11 cellular contexts compared by ENCODE assay signal in the genomic region with DNA sequence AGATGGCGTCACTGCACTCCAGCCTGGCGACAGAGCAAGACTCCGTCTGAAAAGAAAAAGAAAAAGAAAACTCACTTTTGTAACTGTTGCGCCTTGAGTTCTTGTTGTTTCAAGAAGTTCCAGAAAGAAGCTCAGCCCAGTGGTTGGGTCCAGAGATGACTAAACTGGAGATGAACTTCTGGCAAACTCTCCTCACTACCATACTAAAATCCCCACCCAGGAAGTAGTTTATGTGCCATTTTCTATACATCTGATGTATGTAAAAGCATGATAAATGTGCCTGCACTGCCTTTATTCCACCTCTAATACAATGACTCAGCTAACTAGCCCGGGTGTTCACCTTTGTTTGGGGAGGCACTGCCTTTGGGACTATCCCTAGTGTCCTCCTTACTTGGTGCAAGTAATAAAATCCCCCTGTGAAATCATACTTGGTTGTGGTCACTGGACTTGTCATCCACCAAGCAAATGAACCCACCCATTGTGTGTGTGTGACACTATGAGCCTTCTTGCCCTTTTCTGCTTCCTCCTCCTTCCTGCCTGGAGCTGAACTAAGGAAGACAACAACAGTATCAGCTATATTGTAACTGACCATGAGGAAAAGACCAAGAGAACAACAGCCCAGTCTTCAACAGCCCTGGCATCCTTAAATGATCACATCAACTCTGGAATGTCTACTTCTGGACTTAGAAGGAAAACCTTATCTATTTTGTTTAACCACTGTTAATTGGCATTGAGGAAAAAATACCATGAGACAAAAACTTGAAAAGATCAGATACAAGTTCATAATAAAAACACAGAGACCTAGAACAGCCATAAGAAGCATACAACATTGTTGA. TPM values are rescaled to one million over a fixed set of nuclear protein-coding genes. Genes with fewer than 3 reads are reported as not detected.
DNase-seq lines count a peak whose midpoint lies in the region; ATAC-seq and TF ChIP-seq lines count a peak whose summit lies in the region.
"Had no signal": no experiment of that assay in that cellular context is flagged by ENCODE, and none has a peak within 500 bp of the region (broad histone marks: within the 10 kb centered on the region; RNA-seq: fewer than 3 reads in every experiment).

No MANE protein-coding gene starts in this region.

- H3K4me3 ChIP-seq in breast epithelium (no peak overlapping the region), endodermal cell (ENCODE audit: low read length) (no peak overlapping the region)

- peak; percentile 20 for DNase-seq in MCF 10A (ENCODE audit: unreplicated experiment)
- no peak for DNase-seq in breast epithelium (ENCODE audit: low spot score in 2 of 2)
- no peak for DNase-seq in endodermal cell
- no peak for DNase-seq in type B pancreatic cell (ENCODE audit: extremely low spot score, unreplicated experiment)
- no peak for DNase-seq in central memory CD4-positive, alpha-beta T cell
- DNase-seq in AG08396 (ENCODE audit: low spot score) = no peak
- no peak for DNase-seq in NAMALWA (ENCODE audit: low spot score)
- DNase-seq: NCI-H1105 treated with DMSO at 0.1 percent for 48 hours; stimulated activated CD8-positive, alpha-beta memory T cell treated with anti-CD3 and anti-CD28 coated beads, Interleukin-4, amount 100 ng/mL, for 48 hours had no signal

- H3K27me3 ChIP-seq in breast epithelium = no peaks in the 10 kb centered on the region
- no peaks in the 10 kb centered on the region for H3K27me3 ChIP-seq in endodermal cell (ENCODE audit: control insufficient read depth, insufficient read depth, low read length, poor library complexity, severe bottlenecking)

- H3K27ac ChIP-seq in breast epithelium (no peak overlapping the region), endodermal cell (ENCODE audit: low read depth, low read length) (no peak overlapping the region)

- H3K4me1 ChIP-seq in breast epithelium (no peaks in the 10 kb centered on the region), endodermal cell (ENCODE audit: control insufficient read depth, insufficient read depth, low read length) (peaks cover 17% of the 10 kb centered on the region)

- no peaks in the 10 kb centered on the region for H3K27me3 Mint-ChIP-seq in MCF 10A (ENCODE audit: insufficient read depth, unreplicated experiment)
- H3K27me3 Mint-ChIP-seq in endodermal cell (ENCODE audit: insufficient read depth) = no peaks in the 10 kb centered on the region
- H3K27me3 Mint-ChIP-seq in type B pancreatic cell = no peaks in the 10 kb centered on the region
- H3K27me3 Mint-ChIP-seq: B cell had no signal

- peak; percentile 50 for ATAC-seq in HG03565 (IDR thresholded peaks at IDR 0.05; ENCODE audit: unreplicated experiment)

- H3K4me3 Mint-ChIP-seq in MCF 10A (ENCODE audit: unreplicated experiment) (no peak overlapping the region), endodermal cell (no peak overlapping the region), type B pancreatic cell (no peak overlapping the region)
- H3K4me3 Mint-ChIP-seq: B cell had no signal

- CTCF ChIA-PET in MCF 10A (lab: Yijun Ruan, JAX) = interaction anchor here (0.6 to 0.8 kb wide), 2 partner anchors 14 to 215 kb away, joined by 3 to 4 read pairs; no protein-coding TSS in a partner anchor

- peaks cover 8% of the 10 kb centered on the region for H3K36me3 Mint-ChIP-seq in MCF 10A (ENCODE audit: insufficient read depth, unreplicated experiment)
- H3K36me3 Mint-ChIP-seq in endodermal cell (ENCODE audit: low read depth) = peaks cover 14% of the 10 kb centered on the region
- peaks cover 22% of the 10 kb centered on the region for H3K36me3 Mint-ChIP-seq in type B pancreatic cell

- H3K36me3 ChIP-seq in breast epithelium (no peaks in the 10 kb centered on the region), endodermal cell (ENCODE audit: control insufficient read depth, insufficient read depth, low read length) (peaks cover 23% of the 10 kb centered on the region)

- intact Hi-C loops in MCF 10A (cut with micrococcal nuclease) = no loop called here
- intact Hi-C loops in breast epithelium (cut with DNase I; ENCODE audit: low total_unique reads) = loop anchor here (2.0 kb wide), 1 partner anchor 71 kb away; no protein-coding TSS in a partner anchor

- no peak for TF ChIP-seq POLR2A in breast epithelium (IDR thresholded peaks at IDR 0.05)

- H3K27ac Mint-ChIP-seq in MCF 10A (ENCODE audit: low read depth, unreplicated experiment) = no peak overlapping the region
- peak overlapping the region; percentile 2 for H3K27ac Mint-ChIP-seq in endodermal cell
- H3K27ac Mint-ChIP-seq in type B pancreatic cell = peak overlapping the region; percentile 76
- H3K27ac Mint-ChIP-seq: B cell had no signal

- no peak for TF ChIP-seq CTCF in MCF 10A (IDR thresholded peaks at IDR 0.05; ENCODE audit: unreplicated experiment)
- no peak for TF ChIP-seq CTCF in breast epithelium (IDR thresholded peaks at IDR 0.05)
- TF ChIP-seq CTCF in endodermal cell (conservative IDR thresholded peaks at IDR 0.05) = no peak
- no peak for TF ChIP-seq CTCF in type B pancreatic cell (conservative IDR thresholded peaks at IDR 0.05)

- no peak overlapping the region for H3K9ac ChIP-seq in endodermal cell (ENCODE audit: extremely low read depth, low read length, poor library complexity, severe bottlenecking)

- POLR2A ChIA-PET in MCF 10A (lab: Yijun Ruan, JAX) = interaction anchor here (1.1 to 1.9 kb wide), 2 partner anchors 122 to 163 kb away, joined by 3 to 5 read pairs; no protein-coding TSS in a partner anchor

- WGBS in endodermal cell (ENCODE audit: insufficient coverage in 1 of 2, insufficient read length in 1 of 2), 2 experiments = 96 to 100% methylated on average over 3 to 5 of the region's 5 CpGs

- H3K4me1 Mint-ChIP-seq in MCF 10A (ENCODE audit: insufficient read depth, unreplicated experiment) (peaks cover 36% of the 10 kb centered on the region), endodermal cell (peaks cover 51% of the 10 kb centered on the region), type B pancreatic cell (ENCODE audit: unreplicated experiment) (peaks cover 37% of the 10 kb centered on the region)

- no TSS peak for BruUV-seq in MCF 10A (replicated peaks; lab: Mats Ljungman, UMichigan)

- H3K9me3 ChIP-seq in breast epithelium (no peaks in the 10 kb centered on the region), endodermal cell (ENCODE audit: control insufficient read depth, low read length) (no peaks in the 10 kb centered on the region)

- H3K9me3 Mint-ChIP-seq in MCF 10A (ENCODE audit: unreplicated experiment) = no peaks in the 10 kb centered on the region
- H3K9me3 Mint-ChIP-seq in endodermal cell = no peaks in the 10 kb centered on the region
- H3K9me3 Mint-ChIP-seq in type B pancreatic cell = peaks cover 15% of the 10 kb centered on the region

RNA-seq across cellular contexts. Expression of a gene that starts 33.6 kb away (rescaled TPM):
- total RNA-seq in MCF 10A (2022) (91.9 and 101 TPM in 2 replicates), breast epithelium (100 to 1,000 TPM; 134 to 327 (median 162) TPM), endodermal cell (100 to 1,000 TPM in 1 of 2 donors, 10 to 100 TPM in 1; 91.3 to 114 TPM), type B pancreatic cell (ENCODE audit: low replicate concordance) (58.3 and 62.6 TPM in 2 replicates)
- polyA plus RNA-seq in endodermal cell (2013, experiment 1 of 2) = 79.6 TPM
- polyA plus RNA-seq in endodermal cell (2013, experiment 2 of 2) = 73.7 TPM
